Comparison of ENCODE assay signal across 8 cellular contexts in the genomic region with DNA sequence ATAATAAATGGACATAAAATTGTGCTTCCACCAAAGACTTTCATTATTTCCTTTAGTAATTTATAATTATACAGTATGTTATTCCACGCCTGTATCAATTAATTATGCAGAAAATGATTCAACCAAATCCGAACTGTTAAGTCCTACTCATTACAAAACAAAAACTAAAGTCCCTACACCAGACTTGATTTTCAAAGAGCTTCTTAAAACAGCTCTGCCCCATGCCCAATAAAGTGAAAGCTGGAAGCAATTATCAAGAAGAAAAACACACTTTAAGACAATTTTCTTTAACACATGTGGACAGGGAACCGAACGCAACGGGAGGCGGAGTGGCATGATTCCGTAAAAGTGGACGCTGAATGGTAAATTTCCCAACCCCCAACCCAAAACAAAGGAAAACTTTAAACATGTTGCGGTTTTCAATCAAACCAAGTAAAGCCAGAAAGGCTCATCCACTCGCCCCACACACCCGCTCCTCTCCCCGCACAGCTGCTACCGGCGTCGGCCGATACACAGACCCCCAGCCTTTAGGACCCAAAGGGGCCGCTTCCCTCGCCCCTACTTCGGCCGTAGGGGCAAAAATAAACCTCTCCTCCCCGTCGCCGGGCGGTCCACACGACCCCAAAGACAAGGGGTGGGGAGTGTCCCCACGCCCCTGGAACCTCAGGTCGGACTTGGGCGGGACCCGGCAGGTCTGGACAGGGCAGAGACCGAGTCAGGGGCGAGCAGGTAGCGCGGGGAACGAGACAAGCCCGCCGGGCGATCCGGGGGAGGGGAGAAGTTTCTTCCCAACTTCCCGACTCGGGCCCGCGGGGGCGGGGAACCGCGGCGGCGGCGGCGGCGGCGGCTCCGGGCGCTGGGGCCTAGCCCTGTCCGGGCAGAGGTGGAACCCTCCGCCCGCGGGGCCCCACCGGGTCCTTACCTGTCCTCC. TPM values are rescaled to one million over a fixed set of nuclear protein-coding genes. Genes with fewer than 3 reads are reported as not detected.
A peak's percentile ranks its signal among the peaks of the same experiment; 100 is the strongest.
DNase-seq lines count a peak whose midpoint lies in the region; ATAC-seq and TF ChIP-seq lines count a peak whose summit lies in the region.

No MANE protein-coding gene starts in this region.

- peak overlapping the region; percentile 85 to 98 (median 92) for H3K27ac Mint-ChIP-seq in CD8-positive, alpha-beta memory T cell
- H3K27ac Mint-ChIP-seq in activated CD8-positive, alpha-beta T cell treated with anti-CD3 and anti-CD28 coated beads for 36 hours = peak overlapping the region; percentile 97
- H3K27ac Mint-ChIP-seq in glutamatergic neuron (ENCODE audit: unreplicated experiment) (peak overlapping the region; percentile 49), osteocyte (ENCODE audit: unreplicated experiment) (peak overlapping the region; percentile 86)

- no peaks in the 10 kb centered on the region for H3K36me3 ChIP-seq in CD8-positive, alpha-beta memory T cell (ENCODE audit: insufficient read depth, low read length)

- DNase-seq in CD8-positive, alpha-beta memory T cell = peak in 2 of 5 donors; percentile 24 to 50
- DNase-seq in activated CD8-positive, alpha-beta T cell treated with anti-CD3 and anti-CD28 coated beads for 36 hours = peak; percentile 13
- DNase-seq in glutamatergic neuron (peak; percentile 51), osteocyte (ENCODE audit: extremely low spot score, unreplicated experiment) (no peak), iPS-NIHi11 (ENCODE audit: low spot score) (no peak), cerebellum (ENCODE audit: low spot score) (no peak)

- CTCF ChIA-PET in CD8-positive, alpha-beta memory T cell (lab: Charles Lee) = interaction anchor here (0.9 to 3.9 kb wide), 4 partner anchors 19 to 70 kb away, joined by 3 to 46 read pairs (median 8); no protein-coding TSS in a partner anchor
- CTCF ChIA-PET in activated CD8-positive, alpha-beta T cell treated with anti-CD3 and anti-CD28 coated beads for 36 hours (lab: Charles Lee) = interaction anchor here (0.6 to 7.1 kb wide), 5 partner anchors 20 to 99 kb away, joined by 4 to 98 read pairs (median 13); partner anchors contain the start of gene ENOSF1

- POLR2A ChIA-PET in CD8-positive, alpha-beta memory T cell (lab: Charles Lee) = interaction anchor here (1.0 to 1.6 kb wide), 2 partner anchors 8 to 19 kb away, joined by 3 read pairs; no protein-coding TSS in a partner anchor
- POLR2A ChIA-PET in activated CD8-positive, alpha-beta T cell treated with anti-CD3 and anti-CD28 coated beads for 36 hours (lab: Charles Lee) = interaction anchor here (1.0 to 3.8 kb wide), 7 partner anchors 19 to 543 kb away, joined by 3 to 32 read pairs (median 3); partner anchors contain the start of genes THOC1 and TYMS

- peaks cover 48% of the 10 kb centered on the region for H3K4me1 ChIP-seq in CD8-positive, alpha-beta memory T cell (ENCODE audit: insufficient read depth, low read length)

- H3K4me3 Mint-ChIP-seq in CD8-positive, alpha-beta memory T cell = peak overlapping the region; percentile 90 to 100 (median 92)
- H3K4me3 Mint-ChIP-seq in activated CD8-positive, alpha-beta T cell treated with anti-CD3 and anti-CD28 coated beads for 36 hours = peak overlapping the region; percentile 99
- peak overlapping the region; percentile 88 for H3K4me3 Mint-ChIP-seq in glutamatergic neuron (ENCODE audit: unreplicated experiment)
- H3K4me3 Mint-ChIP-seq in osteocyte (ENCODE audit: unreplicated experiment) = peak overlapping the region; percentile 87

- intact Hi-C loops in activated CD8-positive, alpha-beta T cell treated with anti-CD3 and anti-CD28 coated beads for 36 hours (cut with micrococcal nuclease) = loop anchor here (2.0 to 5.0 kb wide), 3 partner anchors 19 to 94 kb away; no protein-coding TSS in a partner anchor

- peaks cover 0 to 11% (median 0%) of the 10 kb centered on the region in 3 donors for H3K36me3 Mint-ChIP-seq in CD8-positive, alpha-beta memory T cell
- peaks cover 26% of the 10 kb centered on the region for H3K36me3 Mint-ChIP-seq in activated CD8-positive, alpha-beta T cell treated with anti-CD3 and anti-CD28 coated beads for 36 hours (ENCODE audit: low read depth)
- H3K36me3 Mint-ChIP-seq in glutamatergic neuron (ENCODE audit: unreplicated experiment) (no peaks in the 10 kb centered on the region), osteocyte (ENCODE audit: unreplicated experiment) (no peaks in the 10 kb centered on the region)

- H3K27me3 ChIP-seq in CD8-positive, alpha-beta memory T cell (ENCODE audit: insufficient read depth, low read length, poor library complexity, severe bottlenecking) = no peaks in the 10 kb centered on the region

- peak overlapping the region; percentile 82 for H3K27ac ChIP-seq in CD8-positive, alpha-beta memory T cell (ENCODE audit: low read depth, low read length)

- peak overlapping the region; percentile 70 for H3K4me3 ChIP-seq in CD8-positive, alpha-beta memory T cell (ENCODE audit: low read length)

- H3K9me3 Mint-ChIP-seq in CD8-positive, alpha-beta memory T cell = no peaks in the 10 kb centered on the region
- H3K9me3 Mint-ChIP-seq in activated CD8-positive, alpha-beta T cell treated with anti-CD3 and anti-CD28 coated beads for 36 hours = no peaks in the 10 kb centered on the region
- H3K9me3 Mint-ChIP-seq in glutamatergic neuron (ENCODE audit: unreplicated experiment) (peaks cover 9% of the 10 kb centered on the region), osteocyte (ENCODE audit: unreplicated experiment) (no peaks in the 10 kb centered on the region)

- peak; percentile 41 for ATAC-seq in GM19455 (IDR thresholded peaks at IDR 0.05; ENCODE audit: unreplicated experiment)
- ATAC-seq in HG03457 (IDR thresholded peaks at IDR 0.05; ENCODE audit: unreplicated experiment) = peak; percentile 17
- ATAC-seq in activated CD8-positive, alpha-beta T cell treated with anti-CD3 and anti-CD28 coated beads for 36 hours = no peak

- no peaks in the 10 kb centered on the region for H3K9me3 ChIP-seq in CD8-positive, alpha-beta memory T cell (ENCODE audit: low read length)

- H3K4me1 Mint-ChIP-seq in CD8-positive, alpha-beta memory T cell = peaks cover 70 to 83% (median 73%) of the 10 kb centered on the region in 3 donors
- H3K4me1 Mint-ChIP-seq in activated CD8-positive, alpha-beta T cell treated with anti-CD3 and anti-CD28 coated beads for 36 hours (ENCODE audit: low read depth) = peaks cover 70% of the 10 kb centered on the region
- peaks cover 4% of the 10 kb centered on the region for H3K4me1 Mint-ChIP-seq in glutamatergic neuron (ENCODE audit: low read depth, unreplicated experiment)
- peaks cover 24% of the 10 kb centered on the region for H3K4me1 Mint-ChIP-seq in osteocyte (ENCODE audit: unreplicated experiment)

- TF ChIP-seq CTCF in activated CD8-positive, alpha-beta T cell treated with anti-CD3 and anti-CD28 coated beads for 36 hours (IDR thresholded peaks at IDR 0.05) = no peak
- no peak for TF ChIP-seq CTCF in glutamatergic neuron (IDR thresholded peaks at IDR 0.05; ENCODE audit: partially characterized antibody, unreplicated experiment)
- TF ChIP-seq CTCF in osteocyte (IDR thresholded peaks at IDR 0.05) = no peak

- H3K27me3 Mint-ChIP-seq in CD8-positive, alpha-beta memory T cell = peaks cover 0 to 4% of the 10 kb centered on the region in 2 donors
- H3K27me3 Mint-ChIP-seq in activated CD8-positive, alpha-beta T cell treated with anti-CD3 and anti-CD28 coated beads for 36 hours = peaks cover 2% of the 10 kb centered on the region
- H3K27me3 Mint-ChIP-seq in glutamatergic neuron (ENCODE audit: unreplicated experiment) (peaks cover 4% of the 10 kb centered on the region), osteocyte (ENCODE audit: unreplicated experiment) (peaks cover 6% of the 10 kb centered on the region)

RNA-seq across cellular contexts. Expression of gene YES1, which starts 0.6 kb away (rescaled TPM):
- 10 to 100 TPM; 19.0 to 21.4 TPM for total RNA-seq in CD8-positive, alpha-beta memory T cell
- 3.0 TPM for polyA plus RNA-seq in CD8-positive, alpha-beta memory T cell
- total RNA-seq in activated CD8-positive, alpha-beta T cell treated with anti-CD3 and anti-CD28 coated beads for 36 hours = 10 to 100 TPM; 38.8 to 40.0 TPM
- 17.1 TPM for total RNA-seq in glutamatergic neuron (ENCODE audit: unreplicated experiment)
- total RNA-seq in osteocyte = 37.6 and 44.8 TPM in 2 replicates
- 44.9 TPM for total RNA-seq in cerebellum

Comparison
In these comparisons a context has a peak if more than half of its experiments do, and no peak if none do; other contexts are left out.
1. DNase-seq: peak in activated CD8-positive, alpha-beta T cell treated with anti-CD3 and anti-CD28 coated beads for 36 hours (single experiment) and glutamatergic neuron (single experiment); none in osteocyte (single experiment), iPS-NIHi11 (single experiment) and cerebellum (single experiment).
2. Peak in every context shown above with its lines, with median percentiles within 50 percentile points of each other: H3K27ac Mint-ChIP-seq and H3K4me3 Mint-ChIP-seq.